Comparison of ENCODE assay signal across 38 cellular contexts in the genomic region with DNA sequence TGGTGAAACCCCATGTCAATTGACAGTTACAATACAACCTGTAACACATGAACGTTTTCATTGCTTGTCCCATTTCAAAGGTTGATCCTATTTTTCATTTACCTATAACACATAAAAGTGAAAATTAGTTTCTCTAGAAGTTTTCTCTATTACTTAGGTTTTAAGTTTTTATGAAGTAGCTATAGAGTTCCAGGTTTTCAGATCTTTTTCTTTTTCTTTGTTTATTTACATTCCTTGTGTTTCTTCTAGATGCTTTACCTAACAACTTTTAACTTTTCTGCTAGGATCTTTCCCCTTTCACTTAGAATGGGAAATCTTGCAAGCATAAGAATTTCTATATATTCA.
"Had no signal": no experiment of that assay in that cellular context is flagged by ENCODE, and none has a peak within 500 bp of the region (broad histone marks: within the 10 kb centered on the region; RNA-seq: fewer than 3 reads in every experiment).

No MANE protein-coding gene starts in this region.

- H3K4me3 ChIP-seq: adrenal gland, ascending aorta, body of pancreas, breast epithelium, cardiac muscle cell had no signal

- DNase-seq: activated effector memory CD4-positive, alpha-beta T cell treated with anti-CD3 and anti-CD28 coated beads, Interleukin-2, amount 50 U/mL, for 16 hours; activated effector memory CD4-positive, alpha-beta T cell treated with Interleukin-2 at 50 U/mL for 16 hours; activated gamma-delta T cell; activated gamma-delta T cell treated with Interleukin-2 at 50 U/mL for 16 hours; activated naive CD4-positive, alpha-beta T cell; activated naive CD4-positive, alpha-beta T cell treated with anti-CD3 and anti-CD28 coated beads for 36 hours; activated naive CD4-positive, alpha-beta T cell treated with anti-CD3 and anti-CD28 coated beads, Interleukin-2, amount 10 ng/mL, durations not matched to agents 7 days and 5 days; activated naive CD4-positive, alpha-beta T cell treated with anti-CD3 and anti-CD28 coated beads, Interleukin-2, amount 50 U/mL, for 16 hours; activated naive CD4-positive, alpha-beta T cell treated with Interleukin-2 at 50 U/mL for 16 hours; activated naive CD8-positive, alpha-beta T cell treated with anti-CD3 and anti-CD28 coated beads for 36 hours; activated naive CD8-positive, alpha-beta T cell treated with anti-CD3 and anti-CD28 coated beads, Interleukin-2, amount 10 ng/mL, durations not matched to agents 7 days and 5 days; activated naive CD8-positive, alpha-beta T cell treated with anti-CD3 and anti-CD28 coated beads, Interleukin-2, amount 50 U/mL, for 24 hours; activated T-cell treated with anti-CD3 and anti-CD28 coated beads, Interleukin-2, amount 50 U/mL, for 1 hour; activated T-cell treated with anti-CD3 and anti-CD28 coated beads, Interleukin-2, amount 50 U/mL, for 24 hours; activated T-cell treated with anti-CD3 and anti-CD28 coated beads, Interleukin-2, amount 50 U/mL, for 4 hours; activated T-cell treated with anti-CD3 and anti-CD28 coated beads, Interleukin-2, amount 50 U/mL, for 48 hours; activated T-cell treated with anti-CD3 and anti-CD28 coated beads, Interleukin-2, amount 50 U/mL, for 72 hours; adrenal gland; amniotic stem cell; amygdala; aorta; body of pancreas; brain microvascular endothelial cell; caudate nucleus; central memory CD4-positive, alpha-beta T cell; cerebellar nuclear complex had no signal

- H3K4me1 ChIP-seq: ascending aorta, breast epithelium had no signal

- H3K36me3 ChIP-seq: adrenal gland, ascending aorta, brain microvascular endothelial cell, breast epithelium, cardiac muscle cell had no signal

- H3K4me3 Mint-ChIP-seq: activated naive CD4-positive, alpha-beta T cell treated with anti-CD3 and anti-CD28 coated beads for 36 hours; activated naive CD4-positive, alpha-beta T cell treated with anti-CD3 and anti-CD28 coated beads, Interleukin-2, amount 10 ng/mL, durations not matched to agents 7 days and 5 days; activated naive CD4-positive, alpha-beta T cell treated with anti-CD3 and anti-CD28 coated beads, Interleukin-2, amount 50 U/mL, for 24 hours; activated naive CD8-positive, alpha-beta T cell; activated naive CD8-positive, alpha-beta T cell treated with anti-CD3 and anti-CD28 coated beads for 36 hours; activated naive CD8-positive, alpha-beta T cell treated with anti-CD3 and anti-CD28 coated beads, Interleukin-2, amount 10 ng/mL, durations not matched to agents 7 days and 5 days; activated naive CD8-positive, alpha-beta T cell treated with anti-CD3 and anti-CD28 coated beads, Interleukin-2, amount 50 U/mL, for 24 hours; activated T-cell treated with anti-CD3 and anti-CD28 coated beads, Interleukin-2, amount 50 U/mL, for 24 hours; activated T-cell treated with anti-CD3 and anti-CD28 coated beads, Interleukin-2, amount 50 U/mL, for 4 hours; activated T-cell treated with anti-CD3 and anti-CD28 coated beads, Interleukin-2, amount 50 U/mL, for 72 hours; activated T-helper 1 cell treated with anti-CD3 and anti-CD28 coated beads, Interleukin-12 subunit alpha, Interleukin-12 subunit beta, Interleukin-2, Interleukin-4 antibody, amounts not matched to agents 30 ng/mL and 10 ng/mL and 1 ng/mL, durations not matched to agents 14 hours and 24 hours and 36 hours; activated T-helper 17 cell treated with anti-CD3 and anti-CD28 coated beads, Interleukin-2, amount 50 U/mL, for 72 hours; brain; central memory CD8-positive, alpha-beta T cell had no signal

- H3K27me3 ChIP-seq: adrenal gland, ascending aorta, body of pancreas, brain microvascular endothelial cell, breast epithelium, cardiac muscle cell had no signal

- H3K4me1 Mint-ChIP-seq: activated naive CD4-positive, alpha-beta T cell treated with anti-CD3 and anti-CD28 coated beads, Interleukin-2, amount 10 ng/mL, durations not matched to agents 7 days and 5 days had no signal

- ATAC-seq: activated naive CD4-positive, alpha-beta T cell treated with anti-CD3 and anti-CD28 coated beads, Interleukin-2, amount 50 U/mL, for 72 hours; activated naive CD8-positive, alpha-beta T cell treated with anti-CD3 and anti-CD28 coated beads, Interleukin-2, amount 50 U/mL, for 24 hours; activated T-cell treated with anti-CD3 and anti-CD28 coated beads, Interleukin-2, amount 50 U/mL, for 4 hours; activated T-cell treated with anti-CD3 and anti-CD28 coated beads, Interleukin-2, amount 50 U/mL, for 72 hours; activated T-helper 17 cell treated with anti-CD3 and anti-CD28 coated beads, Interleukin-2, amount 50 U/mL, for 72 hours; body of pancreas had no signal

- H3K27ac Mint-ChIP-seq: activated naive CD4-positive, alpha-beta T cell treated with anti-CD3 and anti-CD28 coated beads for 36 hours; activated naive CD4-positive, alpha-beta T cell treated with anti-CD3 and anti-CD28 coated beads, Interleukin-2, amount 10 ng/mL, durations not matched to agents 7 days and 5 days; activated naive CD4-positive, alpha-beta T cell treated with anti-CD3 and anti-CD28 coated beads, Interleukin-2, amount 50 U/mL, for 24 hours; activated naive CD4-positive, alpha-beta T cell treated with anti-CD3 and anti-CD28 coated beads, Interleukin-2, amount 50 U/mL, for 72 hours; activated naive CD8-positive, alpha-beta T cell; activated naive CD8-positive, alpha-beta T cell treated with anti-CD3 and anti-CD28 coated beads for 36 hours; activated naive CD8-positive, alpha-beta T cell treated with anti-CD3 and anti-CD28 coated beads, Interleukin-2, amount 10 ng/mL, durations not matched to agents 7 days and 5 days; activated naive CD8-positive, alpha-beta T cell treated with anti-CD3 and anti-CD28 coated beads, Interleukin-2, amount 50 U/mL, for 24 hours; activated T-cell treated with anti-CD3 and anti-CD28 coated beads, Interleukin-2, amount 50 U/mL, for 24 hours; activated T-cell treated with anti-CD3 and anti-CD28 coated beads, Interleukin-2, amount 50 U/mL, for 72 hours; activated T-helper 1 cell treated with anti-CD3 and anti-CD28 coated beads, Interleukin-12 subunit alpha, Interleukin-12 subunit beta, Interleukin-2, Interleukin-4 antibody, amounts not matched to agents 30 ng/mL and 10 ng/mL and 1 ng/mL, durations not matched to agents 14 hours and 24 hours and 36 hours; activated T-helper 17 cell treated with anti-CD3 and anti-CD28 coated beads, Interleukin-2, amount 50 U/mL, for 72 hours; activated T-helper 2 cell treated with anti-CD3 and anti-CD28 coated beads, Interferon-gamma antibody, Interleukin-2, Interleukin-4, amounts not matched to agents 10 μg/mL and 5 μg/mL and 100 μg/mL, durations not matched to agents 14 hours and 24 hours and 36 hours; brain had no signal

- H3K27ac ChIP-seq: adrenal gland, ascending aorta, body of pancreas, brain microvascular endothelial cell, breast epithelium, cardiac muscle cell had no signal

- H3K27me3 Mint-ChIP-seq: activated naive CD4-positive, alpha-beta T cell treated with anti-CD3 and anti-CD28 coated beads, Interleukin-2, amount 10 ng/mL, durations not matched to agents 7 days and 5 days; activated naive CD4-positive, alpha-beta T cell treated with anti-CD3 and anti-CD28 coated beads, Interleukin-2, amount 50 U/mL, for 24 hours; activated T-helper 17 cell treated with anti-CD3 and anti-CD28 coated beads, Interleukin-2, amount 50 U/mL, for 72 hours; brain; central memory CD8-positive, alpha-beta T cell had no signal

- FAIRE-seq: bronchial epithelial cell had no signal

- H3K9me3 Mint-ChIP-seq: activated naive CD4-positive, alpha-beta T cell treated with anti-CD3 and anti-CD28 coated beads for 36 hours; activated naive CD4-positive, alpha-beta T cell treated with anti-CD3 and anti-CD28 coated beads, Interleukin-2, amount 10 ng/mL, durations not matched to agents 7 days and 5 days; activated naive CD4-positive, alpha-beta T cell treated with anti-CD3 and anti-CD28 coated beads, Interleukin-2, amount 50 U/mL, for 24 hours; activated naive CD4-positive, alpha-beta T cell treated with anti-CD3 and anti-CD28 coated beads, Interleukin-2, amount 50 U/mL, for 72 hours; activated naive CD8-positive, alpha-beta T cell treated with anti-CD3 and anti-CD28 coated beads for 36 hours; activated naive CD8-positive, alpha-beta T cell treated with anti-CD3 and anti-CD28 coated beads, Interleukin-2, amount 10 ng/mL, durations not matched to agents 7 days and 5 days; activated naive CD8-positive, alpha-beta T cell treated with anti-CD3 and anti-CD28 coated beads, Interleukin-2, amount 50 U/mL, for 24 hours; activated T-cell treated with anti-CD3 and anti-CD28 coated beads, Interleukin-2, amount 50 U/mL, for 24 hours; activated T-cell treated with anti-CD3 and anti-CD28 coated beads, Interleukin-2, amount 50 U/mL, for 4 hours; activated T-cell treated with anti-CD3 and anti-CD28 coated beads, Interleukin-2, amount 50 U/mL, for 72 hours; activated T-helper 1 cell treated with anti-CD3 and anti-CD28 coated beads, Interleukin-12 subunit alpha, Interleukin-12 subunit beta, Interleukin-2, Interleukin-4 antibody, amounts not matched to agents 30 ng/mL and 10 ng/mL and 1 ng/mL, durations not matched to agents 14 hours and 24 hours and 36 hours; activated T-helper 17 cell treated with anti-CD3 and anti-CD28 coated beads, Interleukin-2, amount 50 U/mL, for 72 hours; activated T-helper 2 cell treated with anti-CD3 and anti-CD28 coated beads, Interferon-gamma antibody, Interleukin-2, Interleukin-4, amounts not matched to agents 10 μg/mL and 5 μg/mL and 100 μg/mL, durations not matched to agents 14 hours and 24 hours and 36 hours; brain; central memory CD8-positive, alpha-beta T cell had no signal

- H3K9me3 ChIP-seq: adrenal gland, ascending aorta, body of pancreas, breast epithelium had no signal

- H3K36me3 Mint-ChIP-seq: activated naive CD4-positive, alpha-beta T cell treated with anti-CD3 and anti-CD28 coated beads, Interleukin-2, amount 10 ng/mL, durations not matched to agents 7 days and 5 days; activated naive CD4-positive, alpha-beta T cell treated with anti-CD3 and anti-CD28 coated beads, Interleukin-2, amount 50 U/mL, for 24 hours; activated naive CD4-positive, alpha-beta T cell treated with anti-CD3 and anti-CD28 coated beads, Interleukin-2, amount 50 U/mL, for 72 hours; activated naive CD8-positive, alpha-beta T cell; activated naive CD8-positive, alpha-beta T cell treated with anti-CD3 and anti-CD28 coated beads for 36 hours; activated naive CD8-positive, alpha-beta T cell treated with anti-CD3 and anti-CD28 coated beads, Interleukin-2, amount 10 ng/mL, durations not matched to agents 7 days and 5 days; brain had no signal
